ENCODE assay signal across 34 cellular contexts in the genomic region with DNA sequence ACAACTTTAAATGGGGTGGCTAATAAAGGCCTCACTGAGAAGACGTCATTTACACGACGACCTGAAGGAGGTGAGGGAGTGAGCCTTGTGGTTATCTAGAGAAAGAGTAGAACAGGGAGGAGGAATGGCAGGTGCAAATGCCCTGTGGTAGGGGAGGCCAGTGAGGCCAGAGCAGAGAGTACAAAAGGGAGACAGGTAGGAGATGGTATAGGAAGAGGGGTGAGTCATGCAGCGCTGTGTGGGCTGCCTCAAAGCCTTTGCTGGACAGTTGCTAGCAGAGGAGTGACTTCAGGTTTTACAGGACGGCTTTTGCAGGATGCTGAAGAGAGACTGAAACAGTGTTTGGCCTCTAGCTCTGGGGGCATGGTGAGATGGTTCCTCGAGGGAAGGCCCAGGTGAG.
"Had no signal": no experiment of that assay in that cellular context is flagged by ENCODE, and none has a peak within 500 bp of the region (broad histone marks: within the 10 kb centered on the region; RNA-seq: fewer than 3 reads in every experiment).

No MANE protein-coding gene starts in this region.

- H3K27ac Mint-ChIP-seq: activated CD4-positive, alpha-beta memory T cell treated with anti-CD3 and anti-CD28 coated beads, Interleukin-2, amount 10 ng/mL, durations not matched to agents 7 days and 5 days; activated CD4-positive, alpha-beta T cell treated with anti-CD3 and anti-CD28 coated beads for 36 hours; activated naive CD4-positive, alpha-beta T cell treated with anti-CD3 and anti-CD28 coated beads, Interleukin-2, amount 50 U/mL, for 72 hours; activated T-helper 1 cell treated with anti-CD3 and anti-CD28 coated beads, Interleukin-12 subunit alpha, Interleukin-12 subunit beta, Interleukin-2, Interleukin-4 antibody, amounts not matched to agents 30 ng/mL and 10 ng/mL and 1 ng/mL, durations not matched to agents 14 hours and 24 hours and 36 hours had no signal

- H3K4me3 ChIP-seq: breast epithelium, MG63, SJCRH30 had no signal

- H3K4me3 Mint-ChIP-seq: activated CD4-positive, alpha-beta memory T cell treated with anti-CD3 and anti-CD28 coated beads, Interleukin-2, amount 10 ng/mL, durations not matched to agents 7 days and 5 days; activated CD4-positive, alpha-beta T cell treated with anti-CD3 and anti-CD28 coated beads for 36 hours; activated T-helper 1 cell treated with anti-CD3 and anti-CD28 coated beads, Interleukin-12 subunit alpha, Interleukin-12 subunit beta, Interleukin-2, Interleukin-4 antibody, amounts not matched to agents 30 ng/mL and 10 ng/mL and 1 ng/mL, durations not matched to agents 14 hours and 24 hours and 36 hours; central memory CD8-positive, alpha-beta T cell had no signal

- H3K9ac ChIP-seq: SK-N-SH had no signal

- H3K4me1 Mint-ChIP-seq: activated CD4-positive, alpha-beta memory T cell treated with anti-CD3 and anti-CD28 coated beads, Interleukin-2, amount 10 ng/mL, durations not matched to agents 7 days and 5 days; activated CD4-positive, alpha-beta T cell treated with anti-CD3 and anti-CD28 coated beads for 36 hours; central memory CD8-positive, alpha-beta T cell had no signal

- H3K4me1 ChIP-seq: breast epithelium, SJCRH30 had no signal

- H3K4me2 ChIP-seq: SK-N-SH had no signal

- H3K9me3 ChIP-seq: breast epithelium, SJCRH30, SK-N-SH had no signal

- H3K9me3 Mint-ChIP-seq: activated CD4-positive, alpha-beta memory T cell treated with anti-CD3 and anti-CD28 coated beads, Interleukin-2, amount 10 ng/mL, durations not matched to agents 7 days and 5 days; activated naive CD4-positive, alpha-beta T cell treated with anti-CD3 and anti-CD28 coated beads, Interleukin-2, amount 50 U/mL, for 72 hours; activated T-helper 1 cell treated with anti-CD3 and anti-CD28 coated beads, Interleukin-12 subunit alpha, Interleukin-12 subunit beta, Interleukin-2, Interleukin-4 antibody, amounts not matched to agents 30 ng/mL and 10 ng/mL and 1 ng/mL, durations not matched to agents 14 hours and 24 hours and 36 hours; central memory CD8-positive, alpha-beta T cell had no signal

- H3K27me3 ChIP-seq: breast epithelium, SJCRH30 had no signal

- H3K27ac ChIP-seq: breast epithelium, RWPE1, SJCRH30, VCaP had no signal

- H3K27me3 Mint-ChIP-seq: activated CD4-positive, alpha-beta T cell treated with anti-CD3 and anti-CD28 coated beads for 36 hours had no signal

- H3K36me3 ChIP-seq: breast epithelium, MG63, SJCRH30 had no signal

- H3K36me3 Mint-ChIP-seq: activated naive CD4-positive, alpha-beta T cell treated with anti-CD3 and anti-CD28 coated beads, Interleukin-2, amount 50 U/mL, for 72 hours had no signal

- ATAC-seq: activated CD4-positive, alpha-beta T cell treated with anti-CD3 and anti-CD28 coated beads for 36 hours; activated naive CD4-positive, alpha-beta T cell treated with anti-CD3 and anti-CD28 coated beads, Interleukin-2, amount 50 U/mL, for 72 hours; Panc1 had no signal

- DNase-seq: activated CD4-positive, alpha-beta memory T cell treated with anti-CD3 and anti-CD28 coated beads, Interleukin-2, amount 10 ng/mL, durations not matched to agents 7 days and 5 days; activated CD4-positive, alpha-beta T cell treated with anti-CD3 and anti-CD28 coated beads for 36 hours; activated CD4-positive, alpha-beta T cell treated with anti-CD3 and anti-CD28 coated beads, Interleukin-2, amount 50 U/mL, for 1 hour; activated CD8-positive, alpha-beta memory T cell treated with anti-CD3 and anti-CD28 coated beads, Interleukin-2, amount 50 U/mL, for 4 hours; activated effector memory CD4-positive, alpha-beta T cell treated with anti-CD3 and anti-CD28 coated beads, Interleukin-2, amount 50 U/mL, for 16 hours; activated naive CD4-positive, alpha-beta T cell treated with Interleukin-2 at 50 U/mL for 16 hours; activated T-cell treated with anti-CD3 and anti-CD28 coated beads, Interleukin-2, amount 50 U/mL, for 1 hour; IMR-90; KG1; MG63; MV-4-11; NCI-H1092 treated with DMSO at 0.1 percent for 48 hours; NCI-H1417 treated with DMSO at 0.1 percent for 48 hours; NCI-H1694; NCI-H2029; NCI-H2107; NCI-H2171 treated with DMSO at 0.1 percent for 48 hours; NCI-H345; NCI-H510A; NCI-H526 treated with DMSO at 0.1 percent for 48 hours; NCI-H82; NK-92 treated with Interleukin-12 subunit alpha and Interleukin-12 subunit beta, amount 100 ng/mL, for 24 hours; OCI-M1; Right ventricle myocardium superior; SJCRH30; SK-N-SH; T-helper 1 cell had no signal
